In genomic region chr17:54745239-54745638, GRCh38 we compare ENCODE assay signal across 40 cellular contexts.
"Had no signal": no experiment of that assay in that cellular context is flagged by ENCODE, and none has a peak within 500 bp of the region (broad histone marks: within the 10 kb centered on the region; RNA-seq: fewer than 3 reads in every experiment).

No MANE protein-coding gene starts in this region.

- DNase-seq: activated CD4-positive, alpha-beta memory T cell treated with anti-CD3 and anti-CD28 coated beads, Interleukin-2, amount 10 ng/mL, durations not matched to agents 7 days and 5 days; activated CD4-positive, alpha-beta T cell treated with anti-CD3 and anti-CD28 coated beads for 1 hour; activated CD4-positive, alpha-beta T cell treated with anti-CD3 and anti-CD28 coated beads for 36 hours; activated CD4-positive, alpha-beta T cell treated with anti-CD3 and anti-CD28 coated beads for 48 hours; activated CD4-positive, alpha-beta T cell treated with anti-CD3 and anti-CD28 coated beads, Interleukin-2, amount 10 ng/mL, durations not matched to agents 7 days and 5 days; activated CD4-positive, alpha-beta T cell treated with anti-CD3 and anti-CD28 coated beads, Interleukin-2, amount 50 U/mL, for 48 hours; activated CD4-positive, CD25-positive, alpha-beta regulatory T cell; activated CD8-positive, alpha-beta memory T cell treated with anti-CD3 and anti-CD28 coated beads for 24 hours; activated CD8-positive, alpha-beta memory T cell treated with anti-CD3 and anti-CD28 coated beads, Interleukin-2, amount 10 ng/mL, durations not matched to agents 7 days and 5 days; activated CD8-positive, alpha-beta memory T cell treated with anti-CD3 and anti-CD28 coated beads, Interleukin-2, amount 50 U/mL, for 48 hours; activated CD8-positive, alpha-beta T cell treated with anti-CD3 and anti-CD28 coated beads, Interleukin-2, amount 10 ng/mL, durations not matched to agents 7 days and 5 days; activated effector memory CD4-positive, alpha-beta T cell treated with Interleukin-2 at 50 U/mL for 16 hours; activated gamma-delta T cell; activated naive CD4-positive, alpha-beta T cell treated with anti-CD3 and anti-CD28 coated beads, Interleukin-2, amount 10 ng/mL, durations not matched to agents 7 days and 5 days; activated naive CD4-positive, alpha-beta T cell treated with Interleukin-2 at 50 U/mL for 16 hours; activated naive CD8-positive, alpha-beta T cell treated with anti-CD3 and anti-CD28 coated beads, Interleukin-2, amount 10 ng/mL, durations not matched to agents 7 days and 5 days; activated naive CD8-positive, alpha-beta T cell treated with anti-CD3 and anti-CD28 coated beads, Interleukin-2, amount 50 U/mL, for 24 hours; activated T-cell treated with anti-CD3 and anti-CD28 coated beads, Interleukin-2, amount 50 U/mL, for 24 hours; activated T-cell treated with anti-CD3 and anti-CD28 coated beads, Interleukin-2, amount 50 U/mL, for 48 hours; amygdala; anterior cingulate cortex; caudate nucleus; cerebellar nuclear complex; T-helper 1 cell; T-helper 2 cell; T-helper 9 cell; WERI-Rb-1 had no signal

- H3K27me3 Mint-ChIP-seq: activated CD4-positive, alpha-beta memory T cell treated with anti-CD3 and anti-CD28 coated beads, Interleukin-2, amount 10 ng/mL, durations not matched to agents 7 days and 5 days; activated CD4-positive, alpha-beta T cell treated with anti-CD3 and anti-CD28 coated beads for 36 hours; activated CD4-positive, alpha-beta T cell treated with anti-CD3 and anti-CD28 coated beads, Interleukin-2, amount 10 ng/mL, durations not matched to agents 7 days and 5 days; activated CD8-positive, alpha-beta memory T cell treated with anti-CD3 and anti-CD28 coated beads, Interleukin-2, amount 10 ng/mL, durations not matched to agents 7 days and 5 days; activated naive CD4-positive, alpha-beta T cell treated with anti-CD3 and anti-CD28 coated beads, Interleukin-2, amount 10 ng/mL, durations not matched to agents 7 days and 5 days; activated naive CD8-positive, alpha-beta T cell; activated naive CD8-positive, alpha-beta T cell treated with anti-CD3 and anti-CD28 coated beads, Interleukin-2, amount 10 ng/mL, durations not matched to agents 7 days and 5 days; activated T-cell treated with anti-CD3 and anti-CD28 coated beads, Interleukin-2, amount 50 U/mL, for 24 hours; central memory CD8-positive, alpha-beta T cell had no signal

- H3K27ac Mint-ChIP-seq: activated CD4-positive, alpha-beta memory T cell treated with anti-CD3 and anti-CD28 coated beads, Interleukin-2, amount 10 ng/mL, durations not matched to agents 7 days and 5 days; activated CD4-positive, alpha-beta T cell treated with anti-CD3 and anti-CD28 coated beads for 36 hours; activated CD4-positive, alpha-beta T cell treated with anti-CD3 and anti-CD28 coated beads, Interleukin-2, amount 10 ng/mL, durations not matched to agents 7 days and 5 days; activated CD8-positive, alpha-beta memory T cell treated with anti-CD3 and anti-CD28 coated beads, Interleukin-2, amount 10 ng/mL, durations not matched to agents 7 days and 5 days; activated CD8-positive, alpha-beta T cell treated with anti-CD3 and anti-CD28 coated beads, Interleukin-2, amount 10 ng/mL, durations not matched to agents 7 days and 5 days; activated naive CD4-positive, alpha-beta T cell treated with anti-CD3 and anti-CD28 coated beads, Interleukin-2, amount 10 ng/mL, durations not matched to agents 7 days and 5 days; activated naive CD4-positive, alpha-beta T cell treated with anti-CD3 and anti-CD28 coated beads, Interleukin-2, amount 50 U/mL, for 24 hours; activated naive CD8-positive, alpha-beta T cell; activated naive CD8-positive, alpha-beta T cell treated with anti-CD3 and anti-CD28 coated beads, Interleukin-2, amount 10 ng/mL, durations not matched to agents 7 days and 5 days; activated naive CD8-positive, alpha-beta T cell treated with anti-CD3 and anti-CD28 coated beads, Interleukin-2, amount 50 U/mL, for 24 hours; activated T-cell treated with anti-CD3 and anti-CD28 coated beads, Interleukin-2, amount 50 U/mL, for 24 hours; activated T-helper 2 cell treated with anti-CD3 and anti-CD28 coated beads, Interferon-gamma antibody, Interleukin-2, Interleukin-4, amounts not matched to agents 10 μg/mL and 5 μg/mL and 100 μg/mL, durations not matched to agents 14 hours and 24 hours and 36 hours; brain; T-helper 1 cell treated with Interleukin-12 subunit alpha and Interleukin-12 subunit beta and Interleukin-4 antibody, amounts not matched to agents 30 μg/mL and 1 μg/mL, for 36 hours; T-helper 2 cell treated with Interferon-gamma antibody and Interleukin-4, amounts not matched to agents 5 μg/mL and 100 μg/mL, for 36 hours; WTC11 had no signal

- H3K4me3 ChIP-seq: ascending aorta, cardiac muscle cell had no signal

- H3K36me3 Mint-ChIP-seq: activated CD8-positive, alpha-beta memory T cell treated with anti-CD3 and anti-CD28 coated beads, Interleukin-2, amount 10 ng/mL, durations not matched to agents 7 days and 5 days; activated naive CD4-positive, alpha-beta T cell treated with anti-CD3 and anti-CD28 coated beads, Interleukin-2, amount 10 ng/mL, durations not matched to agents 7 days and 5 days; activated naive CD4-positive, alpha-beta T cell treated with anti-CD3 and anti-CD28 coated beads, Interleukin-2, amount 50 U/mL, for 24 hours; brain had no signal

- H3K4me3 Mint-ChIP-seq: activated CD4-positive, alpha-beta memory T cell treated with anti-CD3 and anti-CD28 coated beads, Interleukin-2, amount 10 ng/mL, durations not matched to agents 7 days and 5 days; activated CD4-positive, alpha-beta T cell treated with anti-CD3 and anti-CD28 coated beads for 36 hours; activated CD4-positive, alpha-beta T cell treated with anti-CD3 and anti-CD28 coated beads, Interleukin-2, amount 10 ng/mL, durations not matched to agents 7 days and 5 days; activated CD8-positive, alpha-beta memory T cell treated with anti-CD3 and anti-CD28 coated beads, Interleukin-2, amount 10 ng/mL, durations not matched to agents 7 days and 5 days; activated CD8-positive, alpha-beta T cell treated with anti-CD3 and anti-CD28 coated beads, Interleukin-2, amount 10 ng/mL, durations not matched to agents 7 days and 5 days; activated naive CD4-positive, alpha-beta T cell treated with anti-CD3 and anti-CD28 coated beads, Interleukin-2, amount 10 ng/mL, durations not matched to agents 7 days and 5 days; activated naive CD4-positive, alpha-beta T cell treated with anti-CD3 and anti-CD28 coated beads, Interleukin-2, amount 50 U/mL, for 24 hours; activated naive CD8-positive, alpha-beta T cell; activated naive CD8-positive, alpha-beta T cell treated with anti-CD3 and anti-CD28 coated beads, Interleukin-2, amount 10 ng/mL, durations not matched to agents 7 days and 5 days; activated naive CD8-positive, alpha-beta T cell treated with anti-CD3 and anti-CD28 coated beads, Interleukin-2, amount 50 U/mL, for 24 hours; activated T-cell treated with anti-CD3 and anti-CD28 coated beads, Interleukin-2, amount 50 U/mL, for 24 hours; brain; central memory CD8-positive, alpha-beta T cell; T-helper 1 cell treated with Interleukin-12 subunit alpha and Interleukin-12 subunit beta and Interleukin-4 antibody, amounts not matched to agents 30 μg/mL and 1 μg/mL, for 36 hours; T-helper 2 cell treated with Interferon-gamma antibody and Interleukin-4, amounts not matched to agents 5 μg/mL and 100 μg/mL, for 36 hours; WTC11 had no signal

- H3K27ac ChIP-seq: ascending aorta, cardiac muscle cell, WERI-Rb-1 had no signal

- H3K27me3 ChIP-seq: ascending aorta, cardiac muscle cell had no signal

- FAIRE-seq: bronchial epithelial cell, TTC549 had no signal

- H3K36me3 ChIP-seq: ascending aorta, cardiac muscle cell, WERI-Rb-1 had no signal

- H3K4me1 Mint-ChIP-seq: activated CD4-positive, alpha-beta memory T cell treated with anti-CD3 and anti-CD28 coated beads, Interleukin-2, amount 10 ng/mL, durations not matched to agents 7 days and 5 days; activated CD4-positive, alpha-beta T cell treated with anti-CD3 and anti-CD28 coated beads for 36 hours; activated CD4-positive, alpha-beta T cell treated with anti-CD3 and anti-CD28 coated beads, Interleukin-2, amount 10 ng/mL, durations not matched to agents 7 days and 5 days; activated CD8-positive, alpha-beta memory T cell treated with anti-CD3 and anti-CD28 coated beads, Interleukin-2, amount 10 ng/mL, durations not matched to agents 7 days and 5 days; activated naive CD4-positive, alpha-beta T cell treated with anti-CD3 and anti-CD28 coated beads, Interleukin-2, amount 10 ng/mL, durations not matched to agents 7 days and 5 days; activated naive CD4-positive, alpha-beta T cell treated with anti-CD3 and anti-CD28 coated beads, Interleukin-2, amount 50 U/mL, for 24 hours; activated naive CD8-positive, alpha-beta T cell treated with anti-CD3 and anti-CD28 coated beads, Interleukin-2, amount 10 ng/mL, durations not matched to agents 7 days and 5 days; activated naive CD8-positive, alpha-beta T cell treated with anti-CD3 and anti-CD28 coated beads, Interleukin-2, amount 50 U/mL, for 24 hours; brain; central memory CD8-positive, alpha-beta T cell had no signal

- H3K4me1 ChIP-seq: ascending aorta had no signal

- ATAC-seq: activated CD4-positive, alpha-beta T cell treated with anti-CD3 and anti-CD28 coated beads for 36 hours; activated CD4-positive, CD25-positive, alpha-beta regulatory T cell treated with anti-CD3 and anti-CD28 coated beads, Interleukin-2, amount 50 U/mL, for 24 hours; activated CD8-positive, alpha-beta memory T cell treated with anti-CD3 and anti-CD28 coated beads, Interleukin-2, amount 10 ng/mL, durations not matched to agents 7 days and 5 days; activated CD8-positive, alpha-beta T cell treated with anti-CD3 and anti-CD28 coated beads, Interleukin-2, amount 10 ng/mL, durations not matched to agents 7 days and 5 days; activated naive CD8-positive, alpha-beta T cell treated with anti-CD3 and anti-CD28 coated beads, Interleukin-2, amount 50 U/mL, for 24 hours; WTC11 had no signal
